22 cellular contexts compared by ENCODE assay signal in the genomic region with DNA sequence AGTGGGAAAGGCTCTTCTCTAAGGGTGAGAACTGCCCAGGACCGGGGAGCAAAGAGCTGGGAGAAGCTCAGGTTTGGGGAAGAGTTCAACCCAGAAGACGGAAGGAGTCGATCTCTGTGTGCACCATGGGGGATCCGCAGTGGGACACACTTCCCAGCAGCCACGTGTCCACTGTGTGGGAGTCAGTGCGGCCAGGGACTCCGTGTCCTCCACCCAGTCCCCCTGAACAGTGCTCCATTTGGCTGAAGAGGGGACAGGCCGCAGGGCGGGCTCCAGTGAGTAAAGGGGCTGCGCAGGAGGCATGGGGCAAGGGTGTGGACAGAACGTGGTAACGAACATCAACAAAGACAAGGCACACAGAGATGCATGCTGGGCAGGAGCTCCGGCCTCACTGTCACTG.
"Had no signal": no experiment of that assay in that cellular context is flagged by ENCODE, and none has a peak within 500 bp of the region (broad histone marks: within the 10 kb centered on the region; RNA-seq: fewer than 3 reads in every experiment).

No MANE protein-coding gene starts in this region.

- DNase-seq: effector CD8-positive, alpha-beta T cell; endodermal cell; gastrocnemius medialis; heart left ventricle; left cardiac atrium; mesendoderm; midbrain; naive thymus-derived CD8-positive, alpha-beta T cell; stimulated activated CD4-positive, alpha-beta T cell treated with anti-CD3 and anti-CD28 coated beads, Interleukin-12 subunit alpha, Interleukin-12 subunit beta, amount 100 ng/mL, for 4 hours; stimulated activated CD4-positive, alpha-beta T cell treated with anti-CD3 and anti-CD28 coated beads, Interleukin-1b, Interleukin-23, amount 100 ng/mL, for 48 hours; stimulated activated CD4-positive, alpha-beta T cell treated with anti-CD3 and anti-CD28 coated beads, Interleukin-4, amount 100 ng/mL, for 1 hour; stimulated activated CD8-positive, alpha-beta memory T cell treated with anti-CD3 and anti-CD28 coated beads, Interleukin-4, amount 100 ng/mL, for 48 hours; stimulated activated naive CD4-positive, alpha-beta T cell; stomach; thyroid gland; upper lobe of left lung had no signal

- H3K27me3 ChIP-seq: hepatocyte, left lung, right atrium auricular region, stomach, thyroid gland had no signal

- H3K4me1 Mint-ChIP-seq: endodermal cell; naive thymus-derived CD8-positive, alpha-beta T cell had no signal

- H3K4me1 ChIP-seq: gastrocnemius medialis, left lung, prostate gland, right atrium auricular region, stomach, thyroid gland, upper lobe of left lung had no signal

- H3K36me3 Mint-ChIP-seq: naive thymus-derived CD8-positive, alpha-beta T cell had no signal

- H3K27ac ChIP-seq: epithelial cell of prostate, gastrocnemius medialis, heart left ventricle, hepatocyte, left lung, prostate gland, right atrium auricular region, stomach, thyroid gland, upper lobe of left lung had no signal

- H3K27ac Mint-ChIP-seq: endodermal cell; naive thymus-derived CD8-positive, alpha-beta T cell had no signal

- H3K4me3 Mint-ChIP-seq: endodermal cell; naive thymus-derived CD8-positive, alpha-beta T cell had no signal

- H3K4me3 ChIP-seq: gastrocnemius medialis, heart left ventricle, hepatocyte, left lung, prostate gland, right atrium auricular region, smooth muscle cell, stomach, thyroid gland, upper lobe of left lung had no signal

- H3K9me3 ChIP-seq: gastrocnemius medialis, left lung, prostate gland, right atrium auricular region, stomach, thyroid gland, upper lobe of left lung had no signal

- H3K36me3 ChIP-seq: gastrocnemius medialis, heart left ventricle, left lung, prostate gland, right atrium auricular region, thyroid gland, upper lobe of left lung had no signal
